In the genomic region with DNA sequence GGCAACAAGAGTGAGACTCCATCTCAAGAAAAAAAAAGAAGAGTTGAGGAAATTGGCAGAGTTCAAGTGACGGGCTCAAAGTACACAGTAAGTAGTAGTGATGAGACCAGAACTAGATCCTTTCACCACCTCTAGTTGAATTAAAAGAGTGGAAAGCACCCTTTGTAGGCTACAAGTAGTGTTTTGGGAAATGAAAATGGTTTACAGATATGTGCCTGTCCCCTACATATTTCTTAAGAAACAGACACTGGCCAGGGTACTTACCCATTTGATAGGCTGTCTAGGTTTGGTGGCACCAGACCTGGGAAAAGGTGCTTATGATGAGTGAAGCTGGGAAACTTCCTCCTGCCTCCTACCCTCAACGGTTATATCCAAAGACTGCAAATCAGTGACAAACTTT, we compare ENCODE assay signal across 25 cellular contexts.
"Had no signal": no experiment of that assay in that cellular context is flagged by ENCODE, and none has a peak within 500 bp of the region (broad histone marks: within the 10 kb centered on the region; RNA-seq: fewer than 3 reads in every experiment).

No MANE protein-coding gene starts in this region.

- H3K27ac Mint-ChIP-seq: dendritic cell treated with granulocyte-macrophage colony-stimulating factor and Interleukin-4, amounts not matched to agents 40 ng/mL and 50 ng/mL, for 4 days; effector memory CD8-positive, alpha-beta T cell; endodermal cell had no signal

- H3K4me3 ChIP-seq: colonic mucosa, coronary artery, dorsolateral prefrontal cortex, esophagus muscularis mucosa, esophagus squamous epithelium, gastrocnemius medialis, gastroesophageal sphincter, heart left ventricle, heart right ventricle had no signal

- H3K9me3 Mint-ChIP-seq: dendritic cell treated with granulocyte-macrophage colony-stimulating factor and Interleukin-4, amounts not matched to agents 40 ng/mL and 50 ng/mL, for 4 days; effector memory CD8-positive, alpha-beta T cell; endodermal cell had no signal

- ATAC-seq: effector memory CD8-positive, alpha-beta T cell; esophagus mucosa; foreskin keratinocyte; gastrocnemius medialis; gastroesophageal sphincter; heart left ventricle; heart right ventricle had no signal

- DNase-seq: colonic mucosa; cortex of kidney; dermis blood vessel endothelial cell; dorsolateral prefrontal cortex; effector CD4-positive, alpha-beta T cell; effector CD8-positive, alpha-beta T cell; effector memory CD4-positive, alpha-beta T cell; effector memory CD8-positive, alpha-beta T cell; endodermal cell; erythroblast; esophagus squamous epithelium; foreskin fibroblast; foreskin keratinocyte; foreskin melanocyte; gastrocnemius medialis; glutamatergic neuron; head of caudate nucleus; heart left ventricle; heart right ventricle had no signal

- H3K4me1 ChIP-seq: colonic mucosa, esophagus squamous epithelium, foreskin keratinocyte, gastroesophageal sphincter, heart right ventricle had no signal

- H3K27ac ChIP-seq: colonic mucosa, coronary artery, dorsolateral prefrontal cortex, epithelial cell of prostate, esophagus muscularis mucosa, esophagus squamous epithelium, foreskin keratinocyte, gastrocnemius medialis, gastroesophageal sphincter, heart left ventricle, heart right ventricle had no signal

- H3K4me3 Mint-ChIP-seq: dendritic cell treated with granulocyte-macrophage colony-stimulating factor and Interleukin-4, amounts not matched to agents 40 ng/mL and 50 ng/mL, for 4 days; effector memory CD8-positive, alpha-beta T cell; endodermal cell had no signal

- H3K9me3 ChIP-seq: colonic mucosa, esophagus muscularis mucosa, esophagus squamous epithelium, gastrocnemius medialis, gastroesophageal sphincter, heart left ventricle, heart right ventricle had no signal

- H3K36me3 ChIP-seq: colonic mucosa, esophagus muscularis mucosa, esophagus squamous epithelium, gastrocnemius medialis, gastroesophageal sphincter, heart left ventricle, heart right ventricle had no signal

- H3K27me3 Mint-ChIP-seq: effector memory CD8-positive, alpha-beta T cell had no signal

- H3K27me3 ChIP-seq: colonic mucosa, dorsolateral prefrontal cortex, esophagus muscularis mucosa, foreskin keratinocyte, gastrocnemius medialis, heart left ventricle had no signal
